Comparison of ENCODE assay signal across 31 cellular contexts in the genomic region with DNA sequence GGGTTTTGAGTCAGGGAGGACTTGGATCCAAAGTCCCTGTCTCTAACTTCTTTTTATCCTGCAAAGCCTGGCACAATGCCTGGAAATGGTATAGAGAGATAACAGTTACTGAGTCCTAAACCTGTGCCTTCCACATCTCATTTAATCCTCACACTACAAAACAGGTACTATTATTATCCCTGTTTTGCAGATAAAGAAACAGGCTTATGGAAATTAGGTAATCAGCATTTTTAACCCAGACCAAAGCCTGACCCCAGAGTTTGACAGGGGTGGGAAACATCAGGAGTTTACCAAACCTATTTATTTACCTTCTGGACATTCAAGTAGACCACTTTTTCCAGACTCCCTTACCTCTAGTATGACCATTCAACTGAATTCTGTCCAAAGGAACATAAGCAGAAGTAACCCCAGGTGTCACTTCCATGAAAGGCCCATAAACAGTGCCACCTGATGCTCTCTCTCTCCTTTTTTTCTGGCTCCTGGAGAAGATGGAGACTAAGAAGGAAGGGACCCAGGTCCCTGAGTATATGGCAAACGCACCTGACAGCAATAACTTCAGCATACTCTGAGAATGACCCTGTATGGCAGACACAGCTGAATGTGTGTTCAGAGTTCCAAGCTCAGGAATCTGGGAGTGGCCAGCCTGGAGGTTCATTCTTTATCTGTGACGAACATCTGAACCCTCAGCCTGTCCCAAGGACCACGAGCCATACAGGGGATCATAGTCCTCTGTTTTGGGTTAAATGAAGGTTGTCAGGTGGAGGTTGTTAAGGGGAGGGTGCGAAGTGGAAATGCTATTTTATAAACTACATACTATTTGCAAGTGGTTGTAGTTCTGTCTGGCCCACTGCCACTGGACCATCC.
DNase-seq lines count a peak whose midpoint lies in the region; ATAC-seq, FAIRE-seq and TF ChIP-seq lines count a peak whose summit lies in the region.
"Had no signal": no experiment of that assay in that cellular context is flagged by ENCODE, and none has a peak within 500 bp of the region (broad histone marks: within the 10 kb centered on the region; RNA-seq: fewer than 3 reads in every experiment).

No MANE protein-coding gene starts in this region.

- H3K14ac ChIP-seq in trophoblast cell (ENCODE audit: low read length) = no peak overlapping the region

- H3K4me2 ChIP-seq in keratinocyte (ENCODE audit: control insufficient read depth, extremely low read depth, insufficient read depth, low read depth, low read length) (no peak overlapping the region), trophoblast cell (ENCODE audit: low read length) (no peak overlapping the region)

- H4K20me1 ChIP-seq in keratinocyte (ENCODE audit: control insufficient read depth, extremely low read depth, insufficient read depth, low read length) = no peaks in the 10 kb centered on the region

- FAIRE-seq in keratinocyte (lab: Jason Lieb, UNC) = peak; percentile 49
- FAIRE-seq: GM12878, RCC 7860 had no signal

- TF ChIP-seq CTCF in RWPE2 (IDR thresholded peaks at IDR 0.05; ENCODE audit: poor library complexity, severe bottlenecking) (no peak), keratinocyte (optimal IDR thresholded peaks at IDR 0.05 in 1 of 3, IDR thresholded peaks at IDR 0.05 in 1 of 3, conservative IDR thresholded peaks at IDR 0.05 in 1 of 3; ENCODE audit: extremely low read depth in 1 of 3, insufficient read depth in 2 of 3, low read length in 3 of 3) (no peak)

- H2AFZ ChIP-seq in keratinocyte (ENCODE audit: control insufficient read depth, low read length) (no peak overlapping the region), trophoblast cell (ENCODE audit: insufficient read depth, low read length, poor library complexity) (no peak overlapping the region)

- H2BK5ac ChIP-seq in trophoblast cell (ENCODE audit: low read depth, low read length, poor library complexity) = no peak overlapping the region

- no peak overlapping the region for H2BK12ac ChIP-seq in trophoblast cell (ENCODE audit: low read length)

- H3K4me1 ChIP-seq in RWPE2 (ENCODE audit: insufficient read depth, poor library complexity, severe bottlenecking) = no peaks in the 10 kb centered on the region
- peaks cover 6% of the 10 kb centered on the region for H3K4me1 ChIP-seq in keratinocyte (ENCODE audit: control insufficient read depth, extremely low read depth, insufficient read depth, low read length)
- peaks cover 0 to 2% of the 10 kb centered on the region in 2 experiments for H3K4me1 ChIP-seq in trophoblast cell (ENCODE audit: control insufficient read depth in 1 of 2, insufficient read depth in 2 of 2, low read length in 2 of 2)
- H3K4me1 ChIP-seq: colonic mucosa, SJSA1, testis had no signal

- no peak overlapping the region for H4K8ac ChIP-seq in trophoblast cell (ENCODE audit: low read depth, low read length)

- no peaks in the 10 kb centered on the region for H3K9me1 ChIP-seq in keratinocyte (ENCODE audit: control insufficient read depth, extremely low read depth, insufficient read depth, low read length)

- H3K9me3 ChIP-seq in RWPE2 (ENCODE audit: severe bottlenecking) (no peaks in the 10 kb centered on the region), keratinocyte (ENCODE audit: control insufficient read depth, low read depth, low read length) (no peaks in the 10 kb centered on the region), trophoblast cell (ENCODE audit: insufficient read depth, low read depth, low read length) (peaks cover 2% of the 10 kb centered on the region)
- H3K9me3 ChIP-seq: colonic mucosa, SJSA1, testis, uterus had no signal

- H3K79me2 ChIP-seq in keratinocyte (ENCODE audit: control insufficient read depth, insufficient read depth, low read length) = no peaks in the 10 kb centered on the region
- no peaks in the 10 kb centered on the region for H3K79me2 ChIP-seq in trophoblast cell (ENCODE audit: control insufficient read depth, insufficient read depth, low read length, poor library complexity)

- no peak overlapping the region for H4K91ac ChIP-seq in trophoblast cell (ENCODE audit: low read depth, low read length)

- no peak overlapping the region for H3K9ac ChIP-seq in keratinocyte (ENCODE audit: control insufficient read depth, extremely low read depth, insufficient read depth, low read length)
- H3K9ac ChIP-seq in trophoblast cell (ENCODE audit: low read length) = no peak overlapping the region

- peak; percentile 55; the same call in 1 of the 3 replicates for ATAC-seq in RWPE2 (ENCODE audit: low read depth)
- ATAC-seq: GM12878; stimulated activated naive CD8-positive, alpha-beta T cell treated with anti-CD3 and anti-CD28 coated beads, Interleukin-15, Interleukin-2, amounts not matched to agents 100 U/mL and 50 U/mL, for 24 hours had no signal

- H3K4me3 ChIP-seq in RWPE2 (ENCODE audit: severe bottlenecking) (no peak overlapping the region), keratinocyte (ENCODE audit: control insufficient read depth in 2 of 3, extremely low read depth in 1 of 3, insufficient read depth in 2 of 3, low read depth in 1 of 3, low read length in 3 of 3) (no peak overlapping the region), trophoblast cell (ENCODE audit: low read depth, low read length) (no peak overlapping the region)
- H3K4me3 ChIP-seq: colonic mucosa, GM12878, lung, SJSA1, testis, uterus had no signal

- no peaks in the 10 kb centered on the region for H3K27me3 ChIP-seq in RWPE2 (ENCODE audit: insufficient read depth, poor library complexity, severe bottlenecking)
- no peaks in the 10 kb centered on the region for H3K27me3 ChIP-seq in keratinocyte (ENCODE audit: control insufficient read depth, extremely low read depth, insufficient read depth, low read length)
- no peaks in the 10 kb centered on the region for H3K27me3 ChIP-seq in trophoblast cell (ENCODE audit: insufficient read depth, low read length)
- H3K27me3 ChIP-seq: colonic mucosa, SJSA1, testis, uterus had no signal

- no peak overlapping the region for H3K18ac ChIP-seq in trophoblast cell (ENCODE audit: low read length)

- WGBS in trophoblast cell (ENCODE audit: extremely low coverage, insufficient coverage, insufficient read length) = no CpG with 5 or more reads among the region's 4 CpGs

- H3K27ac ChIP-seq in RWPE2 (ENCODE audit: poor library complexity, severe bottlenecking) (no peak overlapping the region), keratinocyte (ENCODE audit: control insufficient read depth, insufficient read depth, low read length) (no peak overlapping the region), trophoblast cell (ENCODE audit: low read depth, low read length) (no peak overlapping the region)
- H3K27ac ChIP-seq: colonic mucosa, SJSA1, testis, uterus had no signal

- no peak overlapping the region for H2BK120ac ChIP-seq in trophoblast cell (ENCODE audit: insufficient read depth, low read length, poor library complexity)

- no peak overlapping the region for H3K4ac ChIP-seq in trophoblast cell (ENCODE audit: low read depth, low read length)

- no peak overlapping the region for H4K12ac ChIP-seq in trophoblast cell (ENCODE audit: low read depth, low read length)

- H3K23ac ChIP-seq in trophoblast cell (ENCODE audit: low read length) = no peak overlapping the region

- H3K36me3 ChIP-seq in RWPE2 (ENCODE audit: low read depth) (no peaks in the 10 kb centered on the region), keratinocyte (ENCODE audit: control insufficient read depth in 2 of 2, extremely low read depth in 1 of 2, insufficient read depth in 2 of 2, low read length in 2 of 2) (no peaks in the 10 kb centered on the region), trophoblast cell (ENCODE audit: control insufficient read depth in 1 of 2, insufficient read depth in 2 of 2, low read length in 2 of 2) (no peaks in the 10 kb centered on the region)
- H3K36me3 ChIP-seq: colonic mucosa, SJSA1, uterus had no signal

- dilution Hi-C loops in keratinocyte (cut with MboI; ENCODE audit: extremely low pct_ligation_motif_present, low sequenced_read_pairs) = no loop called here

- DNase-seq in EH (ENCODE audit: low read depth) (peak; percentile 23), RWPE2 (ENCODE audit: low spot score) (no peak), keratinocyte (ENCODE audit: low read depth, low spot score) (no peak), trophoblast cell (peak; percentile 72 to 94), NCI-H1694 (lab: John Stamatoyannopoulos, UW) (no peak), SW 1271 (lab: John Stamatoyannopoulos, UW) (no peak)
- no peak for DNase-seq in stimulated activated CD4-positive, alpha-beta T cell treated with anti-CD3 and anti-CD28 coated beads, Interleukin-1b, Interleukin-23, amount 100 ng/mL, for 48 hours
- DNase-seq in activated T-cell treated with anti-CD3 and anti-CD28 coated beads, Interleukin-2, amount 50 U/mL, for 1 hour = no peak
- DNase-seq: activated B cell treated with CpG ODN at 0.5 μM for 24 hours; activated CD4-positive, alpha-beta T cell treated with anti-CD3 and anti-CD28 coated beads, Interleukin-2, amount 10 ng/mL, durations not matched to agents 7 days and 5 days; activated gamma-delta T cell; activated naive CD8-positive, alpha-beta T cell treated with anti-CD3 and anti-CD28 coated beads for 36 hours; activated T-cell treated with anti-CD3 and anti-CD28 coated beads, Interleukin-2, amount 50 U/mL, for 24 hours; aorta; CD4-positive, alpha-beta T cell; colonic mucosa; effector CD8-positive, alpha-beta T cell; H9; islet precursor cell; NCI-H146; NCI-H2107; NCI-H748 treated with DMSO at 0.1 percent for 48 hours; nephron progenitor cell; stimulated activated naive CD8-positive, alpha-beta T cell treated with anti-CD3 and anti-CD28 coated beads, Interleukin-15, Interleukin-2, amounts not matched to agents 100 U/mL and 50 U/mL, for 24 hours; T-helper 1 cell; testis; uterus had no signal

- H2AK5ac ChIP-seq in trophoblast cell (ENCODE audit: low read length) = no peak overlapping the region

- H3K79me1 ChIP-seq in trophoblast cell (ENCODE audit: low read length) = no peaks in the 10 kb centered on the region

Comparison
In these comparisons a context has a peak if more than half of its experiments do, and no peak if none do; other contexts are left out.
1. DNase-seq: peak in EH (single experiment) and trophoblast cell (2 of 2); none in RWPE2 (single experiment), keratinocyte (single experiment), stimulated activated CD4-positive, alpha-beta T cell treated with anti-CD3 and anti-CD28 coated beads, Interleukin-1b, Interleukin-23, amount 100 ng/mL, for 48 hours (single experiment), NCI-H1694 (single experiment), SW 1271 (0 of 2) and activated T-cell treated with anti-CD3 and anti-CD28 coated beads, Interleukin-2, amount 50 U/mL, for 1 hour (single experiment).